Comparison of ENCODE assay signal across 11 cellular contexts in genomic region chr13:113002206-113002821, GRCh38. TPM values are rescaled to one million over a fixed set of nuclear protein-coding genes. Genes with fewer than 3 reads are reported as not detected.
DNase-seq lines count a peak whose midpoint lies in the region; ATAC-seq and TF ChIP-seq lines count a peak whose summit lies in the region.
"Had no signal": no experiment of that assay in that cellular context is flagged by ENCODE, and none has a peak within 500 bp of the region (broad histone marks: within the 10 kb centered on the region; RNA-seq: fewer than 3 reads in every experiment).

No MANE protein-coding gene starts in this region.

- H3K4me2 ChIP-seq in BLaER1, result peak overlapping the region; percentile 91

- H3K4me3 ChIP-seq in BLaER1, result no peak overlapping the region
- no peak overlapping the region for H3K4me3 ChIP-seq in lung

- H3K4me3 Mint-ChIP-seq in activated CD8-positive, alpha-beta T cell treated with anti-CD3 and anti-CD28 coated beads, Interleukin-2, amount 10 ng/mL, durations not matched to agents 7 days and 5 days, result no peak overlapping the region
- H3K4me3 Mint-ChIP-seq: central memory CD8-positive, alpha-beta T cell had no signal

- WGBS in lung, 2 donors, result 49 to 78% methylated on average over 14 of the region's 14 CpGs

- H3K36me3 Mint-ChIP-seq in activated CD8-positive, alpha-beta T cell treated with anti-CD3 and anti-CD28 coated beads, Interleukin-2, amount 10 ng/mL, durations not matched to agents 7 days and 5 days (ENCODE audit: low read depth), result peaks cover 3% of the 10 kb centered on the region

- no peak overlapping the region for H3K27ac Mint-ChIP-seq in activated CD8-positive, alpha-beta T cell treated with anti-CD3 and anti-CD28 coated beads, Interleukin-2, amount 10 ng/mL, durations not matched to agents 7 days and 5 days

- no peaks in the 10 kb centered on the region for H3K4me1 Mint-ChIP-seq in activated CD8-positive, alpha-beta T cell treated with anti-CD3 and anti-CD28 coated beads, Interleukin-2, amount 10 ng/mL, durations not matched to agents 7 days and 5 days (ENCODE audit: low read depth)

- POLR2A ChIA-PET in activated CD8-positive, alpha-beta T cell treated with anti-CD3 and anti-CD28 coated beads, Interleukin-2, amount 10 ng/mL, durations not matched to agents 7 days and 5 days (lab: Charles Lee), result no interaction called here

- H3K9me3 ChIP-seq in BLaER1, result no peaks in the 10 kb centered on the region
- H3K9me3 ChIP-seq in lung (ENCODE audit: control insufficient read depth in 2 of 2, insufficient read depth in 1 of 2, low read length in 1 of 2), result no peaks in the 10 kb centered on the region

- H3K27ac ChIP-seq in BLaER1 (no peak overlapping the region), lung (ENCODE audit: low read depth in 1 of 2, low read length in 1 of 2) (no peak overlapping the region)

- H3K27me3 ChIP-seq in BLaER1 (peaks cover 70% of the 10 kb centered on the region), lung (ENCODE audit: control insufficient read depth, insufficient read depth) (no peaks in the 10 kb centered on the region)

- DNase-seq in M059J (ENCODE audit: low read depth), result peak; percentile 2
- DNase-seq in SW480 (ENCODE audit: low spot score), result peak; percentile 70
- DNase-seq in lung (ENCODE audit: low spot score), result no peak
- DNase-seq in left lobe of liver (ENCODE audit: low spot score), result no peak
- DNase-seq in activated CD8-positive, alpha-beta T cell treated with anti-CD3 and anti-CD28 coated beads, Interleukin-2, amount 10 ng/mL, durations not matched to agents 7 days and 5 days, result no peak
- DNase-seq: EL; stimulated activated naive B cell treated with anti-CD40 and anti-IgM and Interleukin-4, amounts not matched to agents 10 μg/mL and 1 μg/mL and 100 μg/mL, for 72 hours had no signal

- H3K36me3 ChIP-seq in BLaER1 (no peaks in the 10 kb centered on the region), lung (ENCODE audit: control insufficient read depth in 2 of 2, insufficient read depth in 2 of 2, low read length in 2 of 2) (peaks cover 0 to 7% of the 10 kb centered on the region in 2 donors)

- H3K9ac ChIP-seq in BLaER1, result no peak overlapping the region

- peaks cover 52% of the 10 kb centered on the region for H4K20me1 ChIP-seq in BLaER1

- H3K4me1 ChIP-seq in BLaER1 (peaks cover 89% of the 10 kb centered on the region), lung (ENCODE audit: control insufficient read depth in 2 of 2, insufficient read depth in 2 of 2, low read length in 2 of 2) (peaks cover 0 to 9% of the 10 kb centered on the region in 2 donors)

- ATAC-seq in lung (ENCODE audit: insufficient read depth, low FRiP score) (peak; percentile 19), left lobe of liver (no peak), HG03378 (IDR thresholded peaks at IDR 0.05; ENCODE audit: unreplicated experiment) (no peak)
- no peak for ATAC-seq in activated CD8-positive, alpha-beta T cell treated with anti-CD3 and anti-CD28 coated beads, Interleukin-2, amount 10 ng/mL, durations not matched to agents 7 days and 5 days
- ATAC-seq in activated CD4-positive, CD25-positive, alpha-beta regulatory T cell treated with anti-CD3 and anti-CD28 coated beads, Interleukin-2, amount 50 U/mL, for 24 hours, result no peak

- peaks cover 6% of the 10 kb centered on the region for H3K9me3 Mint-ChIP-seq in activated CD8-positive, alpha-beta T cell treated with anti-CD3 and anti-CD28 coated beads, Interleukin-2, amount 10 ng/mL, durations not matched to agents 7 days and 5 days (ENCODE audit: insufficient read depth)
- H3K9me3 Mint-ChIP-seq: central memory CD8-positive, alpha-beta T cell had no signal

- no peaks in the 10 kb centered on the region for H3K27me3 Mint-ChIP-seq in activated CD8-positive, alpha-beta T cell treated with anti-CD3 and anti-CD28 coated beads, Interleukin-2, amount 10 ng/mL, durations not matched to agents 7 days and 5 days (ENCODE audit: low read depth)

- no peak for TF ChIP-seq CTCF in lung (IDR thresholded peaks at IDR 0.05; ENCODE audit: control extremely low read depth, extremely low read depth)

- CTCF ChIA-PET in activated CD8-positive, alpha-beta T cell treated with anti-CD3 and anti-CD28 coated beads, Interleukin-2, amount 10 ng/mL, durations not matched to agents 7 days and 5 days (lab: Charles Lee), result no interaction called here

RNA-seq across cellular contexts. Expression of gene MCF2L, which starts 33.3 kb away (rescaled TPM):
- not detected in 2 replicates for total RNA-seq in M059J (2014; rRNA removed; shearing (Covaris generic))
- total RNA-seq in lung, result 10 to 100 TPM; 33.3 to 78.7 TPM
- polyA plus RNA-seq in lung, result 10 to 100 TPM; 21.0 to 38.5 TPM
- 14.9 TPM for total RNA-seq in left lobe of liver
- total RNA-seq in activated CD8-positive, alpha-beta T cell treated with anti-CD3 and anti-CD28 coated beads, Interleukin-2, amount 10 ng/mL, durations not matched to agents 7 days and 5 days, result 1 to 10 TPM in 1 of 2 experiments, under 1 TPM in 1; 0.76 to 1.0 TPM

Comparison
In these comparisons a context has a peak if more than half of its experiments do, and no peak if none do; other contexts are left out.
1. DNase-seq: peak in M059J (single experiment) and SW480 (single experiment); none in lung (single experiment), left lobe of liver (single experiment) and activated CD8-positive, alpha-beta T cell treated with anti-CD3 and anti-CD28 coated beads, Interleukin-2, amount 10 ng/mL, durations not matched to agents 7 days and 5 days (single experiment).